ENCODE assay signal across 22 cellular contexts in the genomic region with DNA sequence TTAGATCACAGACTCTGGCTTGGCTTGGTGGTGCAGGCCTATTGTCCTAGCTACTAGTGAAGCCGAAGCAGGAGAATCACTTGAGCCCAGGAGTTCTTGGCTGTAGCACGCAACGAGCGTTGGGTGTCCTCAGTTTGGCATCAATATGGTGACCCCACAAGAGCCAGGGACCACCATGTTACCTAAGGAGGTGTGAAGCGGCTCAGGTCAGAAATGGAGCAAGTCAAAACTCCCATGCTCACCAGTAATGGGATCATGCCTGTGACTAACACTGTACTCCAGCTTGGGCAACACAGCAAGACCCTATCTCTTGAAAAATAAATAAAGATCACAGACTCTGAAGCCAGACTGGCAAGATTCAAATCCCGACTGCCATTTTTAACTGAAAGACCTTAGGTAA. TPM values are rescaled to one million over a fixed set of nuclear protein-coding genes. Genes with fewer than 3 reads are reported as not detected.
"Had no signal": no experiment of that assay in that cellular context is flagged by ENCODE, and none has a peak within 500 bp of the region (broad histone marks: within the 10 kb centered on the region; RNA-seq: fewer than 3 reads in every experiment).

No MANE protein-coding gene starts in this region.

- H3K36me3 ChIP-seq: ascending aorta, cardiac muscle cell, esophagus muscularis mucosa, upper lobe of left lung had no signal

- H3K27me3 Mint-ChIP-seq: T-helper 17 cell had no signal

- ATAC-seq: activated CD4-positive, CD25-positive, alpha-beta regulatory T cell treated with anti-CD3 and anti-CD28 coated beads, Interleukin-2, amount 50 U/mL, for 24 hours; activated CD8-positive, alpha-beta T cell treated with anti-CD3 and anti-CD28 coated beads, Interleukin-2, amount 10 ng/mL, durations not matched to agents 7 days and 5 days; left colon; mucosa of descending colon; naive thymus-derived CD8-positive, alpha-beta T cell; psoas muscle; sciatic nerve; T-helper 17 cell had no signal

- H3K9me3 Mint-ChIP-seq: naive thymus-derived CD8-positive, alpha-beta T cell had no signal

- H3K27ac Mint-ChIP-seq: activated CD8-positive, alpha-beta T cell treated with anti-CD3 and anti-CD28 coated beads, Interleukin-2, amount 10 ng/mL, durations not matched to agents 7 days and 5 days; T-helper 17 cell had no signal

- H3K9me3 ChIP-seq: ascending aorta, esophagus muscularis mucosa, mucosa of descending colon, psoas muscle, SK-N-SH, spleen, upper lobe of left lung had no signal

- H3K4me3 ChIP-seq: ascending aorta, cardiac muscle cell, esophagus muscularis mucosa, lung, mucosa of descending colon, upper lobe of left lung had no signal

- H3K4me3 Mint-ChIP-seq: activated CD8-positive, alpha-beta T cell treated with anti-CD3 and anti-CD28 coated beads, Interleukin-2, amount 10 ng/mL, durations not matched to agents 7 days and 5 days; T-helper 17 cell had no signal

- H3K27ac ChIP-seq: ascending aorta, cardiac muscle cell, esophagus muscularis mucosa, spleen, upper lobe of left lung had no signal

- DNase-seq: activated CD8-positive, alpha-beta T cell treated with anti-CD3 and anti-CD28 coated beads, Interleukin-2, amount 10 ng/mL, durations not matched to agents 7 days and 5 days; activated gamma-delta T cell; foreskin fibroblast; glutamatergic neuron; left colon; mucosa of descending colon; naive thymus-derived CD8-positive, alpha-beta T cell; occipital lobe; psoas muscle; SK-N-SH; spleen; stimulated activated CD4-positive, alpha-beta T cell treated with anti-CD3 and anti-CD28 coated beads, Interleukin-1b, Interleukin-23, amount 100 ng/mL, for 48 hours; stimulated activated naive CD4-positive, alpha-beta T cell; substantia nigra; T-helper 17 cell; upper lobe of left lung had no signal

- H3K27me3 ChIP-seq: ascending aorta, cardiac muscle cell, esophagus muscularis mucosa, spleen, upper lobe of left lung had no signal

RNA-seq across cellular contexts. Expression of a gene that starts 29.9 kb away (rescaled TPM):
- total RNA-seq: activated CD8-positive, alpha-beta T cell treated with anti-CD3 and anti-CD28 coated beads, Interleukin-2, amount 10 ng/mL, durations not matched to agents 7 days and 5 days; T-helper 17 cell had no signal
